ENCODE assay signal across 25 cellular contexts in genomic region chr5:68447121-68447520, GRCh38.
"Had no signal": no experiment of that assay in that cellular context is flagged by ENCODE, and none has a peak within 500 bp of the region (broad histone marks: within the 10 kb centered on the region; RNA-seq: fewer than 3 reads in every experiment).

No MANE protein-coding gene starts in this region.

- FAIRE-seq: keratinocyte, pancreas had no signal

- ATAC-seq: activated CD4-positive, alpha-beta T cell treated with anti-CD3 and anti-CD28 coated beads for 36 hours; activated naive CD4-positive, alpha-beta T cell treated with anti-CD3 and anti-CD28 coated beads, Interleukin-2, amount 50 U/mL, for 72 hours; activated T-cell treated with anti-CD3 and anti-CD28 coated beads, Interleukin-2, amount 50 U/mL, for 72 hours; effector memory CD8-positive, alpha-beta T cell; left colon; naive thymus-derived CD4-positive, alpha-beta T cell; pancreas; right cardiac atrium; stimulated activated naive CD8-positive, alpha-beta T cell treated with anti-CD3 and anti-CD28 coated beads, Interleukin-15, Interleukin-2, amounts not matched to agents 100 U/mL and 50 U/mL, for 24 hours had no signal

- H3K27me3 ChIP-seq: adrenal gland, pancreas, uterus had no signal

- DNase-seq: activated CD4-positive, alpha-beta T cell treated with anti-CD3 and anti-CD28 coated beads for 36 hours; activated CD4-positive, CD25-positive, alpha-beta regulatory T cell; activated naive CD4-positive, alpha-beta T cell; activated T-cell treated with anti-CD3 and anti-CD28 coated beads for 4 hours; activated T-cell treated with anti-CD3 and anti-CD28 coated beads, Interleukin-2, amount 50 U/mL, for 72 hours; adrenal gland; aorta; cortex of kidney; effector memory CD8-positive, alpha-beta T cell; foreskin fibroblast; head of caudate nucleus; hippocampal formation; left colon; midbrain; naive thymus-derived CD4-positive, alpha-beta T cell; nucleus accumbens; pancreas; right cardiac atrium; stimulated activated CD4-positive, alpha-beta T cell treated with anti-CD3 and anti-CD28 coated beads, Interleukin-2, amount 100 ng/mL, for 48 hours; stimulated activated naive CD8-positive, alpha-beta T cell treated with anti-CD3 and anti-CD28 coated beads, Interleukin-15, Interleukin-2, amounts not matched to agents 100 U/mL and 50 U/mL, for 24 hours; trophoblast cell; uterus had no signal

- H3K4me1 ChIP-seq: uterus had no signal

- H3K36me3 ChIP-seq: adrenal gland, pancreas, thoracic aorta, uterus had no signal

- H3K4me3 ChIP-seq: adrenal gland, pancreas, thoracic aorta, uterus had no signal

- H3K9me3 ChIP-seq: adrenal gland, pancreas, thoracic aorta, uterus had no signal

- H3K27ac ChIP-seq: adrenal gland, pancreas, thoracic aorta, uterus had no signal
